11 cellular contexts compared by ENCODE assay signal in genomic region chr21:45617021-45617930, GRCh38. TPM values are rescaled to one million over a fixed set of nuclear protein-coding genes. Genes with fewer than 3 reads are reported as not detected.
DNase-seq lines count a peak whose midpoint lies in the region; ATAC-seq and TF ChIP-seq lines count a peak whose summit lies in the region.
"Had no signal": no experiment of that assay in that cellular context is flagged by ENCODE, and none has a peak within 500 bp of the region (broad histone marks: within the 10 kb centered on the region; RNA-seq: fewer than 3 reads in every experiment).

No MANE protein-coding gene starts in this region.

- no peak overlapping the region for H3K4me3 Mint-ChIP-seq in activated CD8-positive, alpha-beta memory T cell treated with anti-CD3 and anti-CD28 coated beads, Interleukin-2, amount 10 ng/mL, durations not matched to agents 7 days and 5 days

- peaks cover 18% of the 10 kb centered on the region for H3K4me1 Mint-ChIP-seq in activated CD8-positive, alpha-beta memory T cell treated with anti-CD3 and anti-CD28 coated beads, Interleukin-2, amount 10 ng/mL, durations not matched to agents 7 days and 5 days

- WGBS in spleen, 5 donors, result 48 to 65% (median 61%) methylated on average over 15 to 19 of the region's 19 CpGs

- H3K36me3 Mint-ChIP-seq in activated CD8-positive, alpha-beta memory T cell treated with anti-CD3 and anti-CD28 coated beads, Interleukin-2, amount 10 ng/mL, durations not matched to agents 7 days and 5 days, result no peaks in the 10 kb centered on the region

- H3K27me3 ChIP-seq in spleen (replicated peaks in 1 of 7), result peaks cover 0 to 8% (median 0%) of the 10 kb centered on the region in 7 donors

- DNase-seq in activated CD8-positive, alpha-beta memory T cell treated with anti-CD3 and anti-CD28 coated beads, Interleukin-2, amount 50 U/mL, for 4 hours, result peak; percentile 14
- DNase-seq in activated CD8-positive, alpha-beta memory T cell treated with anti-CD3 and anti-CD28 coated beads, Interleukin-2, amount 10 ng/mL, durations not matched to agents 7 days and 5 days, result no peak
- DNase-seq in RPMI8226 (peak; percentile 26), left kidney (ENCODE audit: low read depth, low spot score) (peak; percentile 65), spleen (peak; percentile 74), GM03348 (ENCODE audit: low spot score) (no peak), middle frontal gyrus (ENCODE audit: extremely low spot score, low spot score) (no peak)
- DNase-seq: activated CD8-positive, alpha-beta memory T cell treated with anti-CD3 and anti-CD28 coated beads for 24 hours; Karpas-422; stimulated activated CD4-positive, alpha-beta T cell treated with anti-CD3 and anti-CD28 coated beads, Interleukin-15, amount 100 ng/mL, for 24 hours had no signal

- TF ChIP-seq POLR2A in spleen (IDR thresholded peaks at IDR 0.05), result no peak

- H3K4me3 ChIP-seq in spleen, result no peak overlapping the region

- H3K27ac Mint-ChIP-seq in activated CD8-positive, alpha-beta memory T cell treated with anti-CD3 and anti-CD28 coated beads, Interleukin-2, amount 10 ng/mL, durations not matched to agents 7 days and 5 days, result no peak overlapping the region

- CTCF ChIA-PET in activated CD8-positive, alpha-beta memory T cell treated with anti-CD3 and anti-CD28 coated beads, Interleukin-2, amount 10 ng/mL, durations not matched to agents 7 days and 5 days (lab: Charles Lee), result interaction anchor here (0.6 kb wide), 1 partner anchor 63 kb away, joined by 3 read pairs; no protein-coding TSS in a partner anchor

- H3K27ac ChIP-seq in spleen, result peak overlapping the region; percentile 3 to 90 (median 63)

- peaks cover 0 to 3% (median 0%) of the 10 kb centered on the region in 6 donors for H3K36me3 ChIP-seq in spleen

- no peak for TF ChIP-seq CTCF in spleen (IDR thresholded peaks at IDR 0.05 in 8 of 11, conservative IDR thresholded peaks at IDR 0.05 in 3 of 11)

- intact Hi-C loops in spleen (cut with DNase I; ENCODE audit: low total_unique reads), result no loop called here

- H3K9me3 Mint-ChIP-seq in activated CD8-positive, alpha-beta memory T cell treated with anti-CD3 and anti-CD28 coated beads, Interleukin-2, amount 10 ng/mL, durations not matched to agents 7 days and 5 days (ENCODE audit: low read depth), result no peaks in the 10 kb centered on the region

- H3K4me1 ChIP-seq in spleen, result peaks cover 2 to 59% (median 29%) of the 10 kb centered on the region in 6 donors

- H3K9me3 ChIP-seq in spleen, result peaks cover 0 to 5% (median 0%) of the 10 kb centered on the region in 8 donors

- no peak for ATAC-seq in activated CD8-positive, alpha-beta memory T cell treated with anti-CD3 and anti-CD28 coated beads, Interleukin-2, amount 10 ng/mL, durations not matched to agents 7 days and 5 days
- ATAC-seq in HG03521 (IDR thresholded peaks at IDR 0.05; ENCODE audit: unreplicated experiment), result no peak

- peaks cover 20% of the 10 kb centered on the region for H3K27me3 Mint-ChIP-seq in activated CD8-positive, alpha-beta memory T cell treated with anti-CD3 and anti-CD28 coated beads, Interleukin-2, amount 10 ng/mL, durations not matched to agents 7 days and 5 days

RNA-seq across cellular contexts. Expression of gene PCBP3, which starts 26.2 kb away (rescaled TPM):
- total RNA-seq in activated CD8-positive, alpha-beta memory T cell treated with anti-CD3 and anti-CD28 coated beads, Interleukin-2, amount 10 ng/mL, durations not matched to agents 7 days and 5 days, result 1 to 10 TPM; 1.3 to 2.2 TPM
- 10 to 100 TPM in 6 of 7 donors, 1 to 10 TPM in 1; 5.8 to 31.6 (median 18.4) TPM for total RNA-seq in spleen
- 10 to 100 TPM in 2 of 3 donors, 1 to 10 TPM in 1; 4.2 to 16.4 (median 10.5) TPM for polyA plus RNA-seq in spleen

Comparison
In these comparisons a context has a peak if more than half of its experiments do, and no peak if none do; other contexts are left out.
1. DNase-seq: peak in activated CD8-positive, alpha-beta memory T cell treated with anti-CD3 and anti-CD28 coated beads, Interleukin-2, amount 50 U/mL, for 4 hours (single experiment), RPMI8226 (single experiment), left kidney (single experiment) and spleen (single experiment); none in activated CD8-positive, alpha-beta memory T cell treated with anti-CD3 and anti-CD28 coated beads, Interleukin-2, amount 10 ng/mL, durations not matched to agents 7 days and 5 days (single experiment), GM03348 (single experiment) and middle frontal gyrus (single experiment).